Comparison of ENCODE assay signal across 27 cellular contexts in the genomic region with DNA sequence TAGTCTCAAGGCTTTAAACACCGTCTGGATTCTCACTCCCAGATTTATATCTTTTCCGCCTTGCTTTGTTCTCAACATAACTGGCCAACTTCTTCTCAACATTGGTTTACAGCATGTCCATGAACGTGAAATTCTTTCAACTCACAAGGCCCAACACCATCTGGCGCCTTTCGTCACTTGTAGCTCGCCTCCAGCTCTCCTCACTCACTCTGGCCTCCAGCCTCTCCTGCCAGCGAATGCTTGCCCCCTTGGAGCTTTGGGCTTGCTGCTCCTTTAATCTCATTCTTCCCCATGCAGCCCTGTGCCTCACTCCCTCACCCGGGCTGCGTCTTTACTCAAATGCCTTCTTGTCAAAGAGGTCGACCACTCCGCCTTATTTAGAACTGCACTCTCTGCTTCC.
"Had no signal": no experiment of that assay in that cellular context is flagged by ENCODE, and none has a peak within 500 bp of the region (broad histone marks: within the 10 kb centered on the region; RNA-seq: fewer than 3 reads in every experiment).

No MANE protein-coding gene starts in this region.

- H3K4me3 ChIP-seq: stomach, suprapubic skin, testis, thoracic aorta, thyroid gland, tibial artery, tibial nerve, transverse colon, upper lobe of left lung, upper lobe of right lung, uterus, vagina had no signal

- FAIRE-seq: urothelium cell line had no signal

- DNase-seq: stimulated activated CD4-positive, alpha-beta T cell treated with anti-CD3 and anti-CD28 coated beads, Interleukin-2, amount 100 ng/mL, for 48 hours; stimulated activated CD4-positive, alpha-beta T cell treated with anti-CD3 and anti-CD28 coated beads, Interleukin-4, amount 100 ng/mL, for 1 hour; stimulated activated CD4-positive, alpha-beta T cell treated with anti-CD3 and anti-CD28 coated beads, Interleukin-4, amount 100 ng/mL, for 24 hours; stimulated activated CD4-positive, alpha-beta T cell treated with anti-CD3 and anti-CD28 coated beads, Interleukin-4, amount 100 ng/mL, for 4 hours; stimulated activated CD8-positive, alpha-beta memory T cell treated with anti-CD3 and anti-CD28 coated beads, Interleukin-4, amount 100 ng/mL, for 48 hours; stimulated activated naive B cell treated with anti-CD40 and anti-IgM and Interleukin-4, amounts not matched to agents 10 μg/mL and 1 μg/mL and 100 μg/mL, for 72 hours; stimulated activated naive CD4-positive, alpha-beta T cell; stimulated activated naive CD4-positive, alpha-beta T cell treated with Interleukin-2 at 50 U/mL for 16 hours; stimulated activated naive CD8-positive, alpha-beta T cell treated with anti-CD3 and anti-CD28 coated beads, Interleukin-15, amount 100 ng/mL, for 72 hours; stimulated activated naive CD8-positive, alpha-beta T cell treated with anti-CD3 and anti-CD28 coated beads, Interleukin-15, Interleukin-2, amounts not matched to agents 100 U/mL and 50 U/mL, for 24 hours; stomach; substantia nigra; testis; thyroid gland; tibial artery; transverse colon; upper lobe of left lung; upper lobe of right lung; uterus had no signal

- H3K4me3 Mint-ChIP-seq: stimulated activated memory B cell treated with anti-CD40 and anti-IgM and Interleukin-4, amounts not matched to agents 10 μg/mL and 1 μg/mL and 100 μg/mL, for 72 hours; stimulated activated naive B cell treated with anti-CD40 and anti-IgM and Interleukin-4, amounts not matched to agents 10 μg/mL and 1 μg/mL and 100 μg/mL, for 72 hours; stimulated activated naive CD8-positive, alpha-beta T cell treated with anti-CD3 and anti-CD28 coated beads, Interleukin-15, amount 100 ng/mL, for 72 hours; stimulated activated naive CD8-positive, alpha-beta T cell treated with anti-CD3 and anti-CD28 coated beads, Interleukin-15, Interleukin-2, amounts not matched to agents 100 ng/mL and 50 ng/mL, for 24 hours; type B pancreatic cell had no signal

- H3K4me1 ChIP-seq: stomach, suprapubic skin, testis, thyroid gland, tibial nerve, transverse colon, upper lobe of left lung, upper lobe of right lung, uterus, vagina had no signal

- H3K36me3 ChIP-seq: stomach, suprapubic skin, thoracic aorta, thyroid gland, tibial artery, tibial nerve, transverse colon, upper lobe of left lung, upper lobe of right lung, uterus, vagina had no signal

- H3K27ac ChIP-seq: stomach, suprapubic skin, testis, thoracic aorta, thyroid gland, tibial artery, tibial nerve, transverse colon, upper lobe of left lung, upper lobe of right lung, uterus, vagina had no signal

- H3K4me1 Mint-ChIP-seq: stimulated activated memory B cell treated with anti-CD40 and anti-IgM and Interleukin-4, amounts not matched to agents 10 μg/mL and 1 μg/mL and 100 μg/mL, for 72 hours; stimulated activated naive B cell treated with anti-CD40 and anti-IgM and Interleukin-4, amounts not matched to agents 10 μg/mL and 1 μg/mL and 100 μg/mL, for 72 hours; stimulated activated naive CD8-positive, alpha-beta T cell treated with anti-CD3 and anti-CD28 coated beads, Interleukin-15, amount 100 ng/mL, for 72 hours had no signal

- H3K27me3 ChIP-seq: stomach, suprapubic skin, testis, thyroid gland, tibial artery, tibial nerve, transverse colon, upper lobe of left lung, upper lobe of right lung, uterus, vagina had no signal

- H3K9me3 ChIP-seq: stomach, suprapubic skin, testis, thyroid gland, tibial artery, transverse colon, upper lobe of left lung, upper lobe of right lung, uterus, vagina had no signal

- H3K27me3 Mint-ChIP-seq: stimulated activated memory B cell treated with anti-CD40 and anti-IgM and Interleukin-4, amounts not matched to agents 10 μg/mL and 1 μg/mL and 100 μg/mL, for 72 hours; stimulated activated naive B cell treated with anti-CD40 and anti-IgM and Interleukin-4, amounts not matched to agents 10 μg/mL and 1 μg/mL and 100 μg/mL, for 72 hours; stimulated activated naive CD8-positive, alpha-beta T cell treated with anti-CD3 and anti-CD28 coated beads, Interleukin-15, amount 100 ng/mL, for 72 hours; stimulated activated naive CD8-positive, alpha-beta T cell treated with anti-CD3 and anti-CD28 coated beads, Interleukin-15, Interleukin-2, amounts not matched to agents 100 ng/mL and 50 ng/mL, for 24 hours; type B pancreatic cell had no signal

- H3K27ac Mint-ChIP-seq: stimulated activated memory B cell treated with anti-CD40 and anti-IgM and Interleukin-4, amounts not matched to agents 10 μg/mL and 1 μg/mL and 100 μg/mL, for 72 hours; stimulated activated naive B cell treated with anti-CD40 and anti-IgM and Interleukin-4, amounts not matched to agents 10 μg/mL and 1 μg/mL and 100 μg/mL, for 72 hours; stimulated activated naive CD8-positive, alpha-beta T cell treated with anti-CD3 and anti-CD28 coated beads, Interleukin-15, amount 100 ng/mL, for 72 hours; stimulated activated naive CD8-positive, alpha-beta T cell treated with anti-CD3 and anti-CD28 coated beads, Interleukin-15, Interleukin-2, amounts not matched to agents 100 ng/mL and 50 ng/mL, for 24 hours; type B pancreatic cell had no signal

- H3K36me3 Mint-ChIP-seq: type B pancreatic cell had no signal

- H3K9me3 Mint-ChIP-seq: stimulated activated naive CD8-positive, alpha-beta T cell treated with anti-CD3 and anti-CD28 coated beads, Interleukin-15, Interleukin-2, amounts not matched to agents 100 ng/mL and 50 ng/mL, for 24 hours had no signal

- ATAC-seq: stimulated activated memory B cell treated with anti-CD40 and anti-IgM and Interleukin-4, amounts not matched to agents 10 μg/mL and 1 μg/mL and 100 μg/mL, for 72 hours; stimulated activated naive B cell treated with anti-CD40 and anti-IgM and Interleukin-4, amounts not matched to agents 10 μg/mL and 1 μg/mL and 100 μg/mL, for 72 hours; stimulated activated naive CD8-positive, alpha-beta T cell treated with anti-CD3 and anti-CD28 coated beads, Interleukin-15, amount 100 ng/mL, for 72 hours; stimulated activated naive CD8-positive, alpha-beta T cell treated with anti-CD3 and anti-CD28 coated beads, Interleukin-15, Interleukin-2, amounts not matched to agents 100 U/mL and 50 U/mL, for 24 hours; upper lobe of right lung had no signal
